In the genomic region with DNA sequence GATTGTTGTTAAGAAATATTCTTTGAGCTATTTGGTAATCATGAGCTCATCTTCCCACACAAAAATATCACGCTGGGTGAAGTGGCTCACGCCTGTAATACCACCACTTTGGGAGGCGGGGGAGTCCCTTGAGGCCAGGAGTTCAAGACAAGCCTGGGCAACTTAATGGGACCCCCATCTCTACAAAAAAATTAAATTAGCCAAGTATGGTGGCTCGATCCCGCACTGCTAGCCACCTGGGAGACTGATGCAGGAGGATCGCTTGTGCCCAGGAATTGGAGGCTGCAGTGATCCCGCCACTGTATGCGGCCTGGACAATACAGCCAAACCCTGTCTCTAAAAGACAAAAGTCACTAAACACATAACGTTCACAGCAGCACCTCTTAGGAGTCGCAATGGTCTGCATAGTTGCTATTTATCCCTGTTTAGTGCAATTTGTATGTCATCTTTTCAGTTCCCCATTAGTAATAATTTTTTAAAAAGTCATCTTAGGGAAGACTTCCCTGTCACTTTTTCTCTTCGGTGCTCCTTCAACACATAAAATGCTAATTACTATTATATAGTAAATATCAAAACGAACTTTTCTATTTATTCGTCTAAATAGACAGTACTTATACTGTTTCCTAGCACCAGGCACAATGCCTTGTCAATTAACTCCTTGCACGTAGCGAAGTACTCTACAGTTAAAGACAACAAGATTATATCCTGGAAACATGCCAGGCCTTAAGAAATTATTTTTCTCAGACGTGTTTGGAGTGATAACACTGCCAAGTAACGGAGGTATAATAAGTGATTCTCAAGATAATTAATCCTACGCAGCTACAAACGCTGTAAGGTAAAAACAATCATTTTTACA, we compare ENCODE assay signal across 8 cellular contexts. TPM values are rescaled to one million over a fixed set of nuclear protein-coding genes. Genes with fewer than 3 reads are reported as not detected.
DNase-seq lines count a peak whose midpoint lies in the region; ATAC-seq and TF ChIP-seq lines count a peak whose summit lies in the region.

No MANE protein-coding gene starts in this region.

- H3K4me1 ChIP-seq in RWPE2 (ENCODE audit: insufficient read depth, poor library complexity, severe bottlenecking), result peaks cover 18% of the 10 kb centered on the region

- H3K9me3 Mint-ChIP-seq in activated CD8-positive, alpha-beta memory T cell treated with anti-CD3 and anti-CD28 coated beads, Interleukin-2, amount 10 ng/mL, durations not matched to agents 7 days and 5 days (ENCODE audit: low read depth), result no peaks in the 10 kb centered on the region
- H3K9me3 Mint-ChIP-seq in effector memory CD8-positive, alpha-beta T cell, result no peaks in the 10 kb centered on the region
- H3K9me3 Mint-ChIP-seq in natural killer cell treated with Interleukin-12 subunit alpha and Interleukin-12 subunit beta and Interleukin-15 and Interleukin-18, amount 100 ng/mL, for 72 hours, result no peaks in the 10 kb centered on the region

- no peaks in the 10 kb centered on the region for H3K27me3 Mint-ChIP-seq in activated CD8-positive, alpha-beta memory T cell treated with anti-CD3 and anti-CD28 coated beads, Interleukin-2, amount 10 ng/mL, durations not matched to agents 7 days and 5 days
- no peaks in the 10 kb centered on the region for H3K27me3 Mint-ChIP-seq in effector memory CD8-positive, alpha-beta T cell
- H3K27me3 Mint-ChIP-seq in natural killer cell treated with Interleukin-12 subunit alpha and Interleukin-12 subunit beta and Interleukin-15 and Interleukin-18, amount 100 ng/mL, for 72 hours, result no peaks in the 10 kb centered on the region

- H3K4me3 Mint-ChIP-seq in activated CD8-positive, alpha-beta memory T cell treated with anti-CD3 and anti-CD28 coated beads, Interleukin-2, amount 10 ng/mL, durations not matched to agents 7 days and 5 days, result peak overlapping the region; percentile 93
- H3K4me3 Mint-ChIP-seq in effector memory CD8-positive, alpha-beta T cell, result peak overlapping the region; percentile 92 to 96
- peak overlapping the region; percentile 95 for H3K4me3 Mint-ChIP-seq in natural killer cell treated with Interleukin-12 subunit alpha and Interleukin-12 subunit beta and Interleukin-15 and Interleukin-18, amount 100 ng/mL, for 72 hours

- no peaks in the 10 kb centered on the region for H3K27me3 ChIP-seq in RWPE2 (ENCODE audit: insufficient read depth, poor library complexity, severe bottlenecking)

- H3K36me3 Mint-ChIP-seq in activated CD8-positive, alpha-beta memory T cell treated with anti-CD3 and anti-CD28 coated beads, Interleukin-2, amount 10 ng/mL, durations not matched to agents 7 days and 5 days, result peaks cover 5% of the 10 kb centered on the region
- peaks cover 31% of the 10 kb centered on the region for H3K36me3 Mint-ChIP-seq in effector memory CD8-positive, alpha-beta T cell (ENCODE audit: insufficient read depth)
- H3K36me3 Mint-ChIP-seq in natural killer cell treated with Interleukin-12 subunit alpha and Interleukin-12 subunit beta and Interleukin-15 and Interleukin-18, amount 100 ng/mL, for 72 hours, result no peaks in the 10 kb centered on the region

- TF ChIP-seq CTCF in RWPE2 (IDR thresholded peaks at IDR 0.05; ENCODE audit: poor library complexity, severe bottlenecking), result no peak

- peak overlapping the region; percentile 63 for H3K4me3 ChIP-seq in RWPE2 (ENCODE audit: severe bottlenecking)

- peaks cover 53% of the 10 kb centered on the region for H3K4me1 Mint-ChIP-seq in activated CD8-positive, alpha-beta memory T cell treated with anti-CD3 and anti-CD28 coated beads, Interleukin-2, amount 10 ng/mL, durations not matched to agents 7 days and 5 days
- H3K4me1 Mint-ChIP-seq in effector memory CD8-positive, alpha-beta T cell (ENCODE audit: low read depth in 2 of 2), result peaks cover 30 to 42% of the 10 kb centered on the region in 2 donors
- peaks cover 20 to 31% of the 10 kb centered on the region in 2 donors for H3K4me1 Mint-ChIP-seq in natural killer cell treated with Interleukin-12 subunit alpha and Interleukin-12 subunit beta and Interleukin-15 and Interleukin-18, amount 100 ng/mL, for 72 hours (ENCODE audit: low read depth in 2 of 2)

- no peak for ATAC-seq in activated CD8-positive, alpha-beta memory T cell treated with anti-CD3 and anti-CD28 coated beads, Interleukin-2, amount 10 ng/mL, durations not matched to agents 7 days and 5 days
- ATAC-seq in RWPE2 (ENCODE audit: low read depth), result no peak
- ATAC-seq in effector memory CD8-positive, alpha-beta T cell (replicated peaks), result no peak
- no peak for ATAC-seq in natural killer cell treated with Interleukin-12 subunit alpha and Interleukin-12 subunit beta and Interleukin-15 and Interleukin-18, amount 100 ng/mL, for 72 hours
- ATAC-seq in HG03469 (IDR thresholded peaks at IDR 0.05; ENCODE audit: unreplicated experiment), result no peak

- no peak for DNase-seq in activated CD8-positive, alpha-beta memory T cell treated with anti-CD3 and anti-CD28 coated beads, Interleukin-2, amount 10 ng/mL, durations not matched to agents 7 days and 5 days
- no peak for DNase-seq in activated CD8-positive, alpha-beta memory T cell treated with anti-CD3 and anti-CD28 coated beads for 24 hours
- DNase-seq in RWPE2 (ENCODE audit: low spot score) (no peak), germinal center (ENCODE audit: low spot score) (no peak), middle frontal gyrus (ENCODE audit: extremely low spot score, low spot score) (no peak)
- no peak for DNase-seq in effector memory CD8-positive, alpha-beta T cell
- no peak for DNase-seq in natural killer cell treated with Interleukin-12 subunit alpha and Interleukin-12 subunit beta and Interleukin-15 and Interleukin-18, amount 100 ng/mL, for 72 hours (ENCODE audit: low spot score)

- peak overlapping the region; percentile 67 for H3K27ac Mint-ChIP-seq in activated CD8-positive, alpha-beta memory T cell treated with anti-CD3 and anti-CD28 coated beads, Interleukin-2, amount 10 ng/mL, durations not matched to agents 7 days and 5 days
- H3K27ac Mint-ChIP-seq in effector memory CD8-positive, alpha-beta T cell, result peak overlapping the region; percentile 97 to 100
- H3K27ac Mint-ChIP-seq in natural killer cell treated with Interleukin-12 subunit alpha and Interleukin-12 subunit beta and Interleukin-15 and Interleukin-18, amount 100 ng/mL, for 72 hours, result peak overlapping the region; percentile 99

- peak overlapping the region; percentile 78 for H3K27ac ChIP-seq in RWPE2 (ENCODE audit: poor library complexity, severe bottlenecking)

- CTCF ChIA-PET in activated CD8-positive, alpha-beta memory T cell treated with anti-CD3 and anti-CD28 coated beads, Interleukin-2, amount 10 ng/mL, durations not matched to agents 7 days and 5 days (lab: Charles Lee), result interaction anchor here (0.6 to 3.6 kb wide), 6 partner anchors 13 to 637 kb away, joined by 3 to 14 read pairs (median 4); no protein-coding TSS in a partner anchor

- H3K9me3 ChIP-seq in RWPE2 (ENCODE audit: severe bottlenecking), result no peaks in the 10 kb centered on the region

- H3K36me3 ChIP-seq in RWPE2 (ENCODE audit: low read depth), result peaks cover 20% of the 10 kb centered on the region

RNA-seq across cellular contexts. Expression of a gene that starts 1.1 kb away (rescaled TPM):
- 100 to 1,000 TPM; 120 to 150 TPM for total RNA-seq in activated CD8-positive, alpha-beta memory T cell treated with anti-CD3 and anti-CD28 coated beads, Interleukin-2, amount 10 ng/mL, durations not matched to agents 7 days and 5 days
- 100 to 1,000 TPM; 119 to 126 TPM for total RNA-seq in natural killer cell treated with Interleukin-12 subunit alpha and Interleukin-12 subunit beta and Interleukin-15 and Interleukin-18, amount 100 ng/mL, for 72 hours

RNA-seq across cellular contexts. Expression of a gene that starts 1.6 kb away (rescaled TPM):
- 10 to 100 TPM; 11.2 to 12.5 TPM for total RNA-seq in activated CD8-positive, alpha-beta memory T cell treated with anti-CD3 and anti-CD28 coated beads, Interleukin-2, amount 10 ng/mL, durations not matched to agents 7 days and 5 days
- total RNA-seq in natural killer cell treated with Interleukin-12 subunit alpha and Interleukin-12 subunit beta and Interleukin-15 and Interleukin-18, amount 100 ng/mL, for 72 hours, result 10 to 100 TPM; 16.2 to 26.1 TPM

RNA-seq across cellular contexts. Expression of a gene that starts 6.6 kb away (rescaled TPM):
- total RNA-seq in activated CD8-positive, alpha-beta memory T cell treated with anti-CD3 and anti-CD28 coated beads, Interleukin-2, amount 10 ng/mL, durations not matched to agents 7 days and 5 days, result not detected
- not detected for total RNA-seq in natural killer cell treated with Interleukin-12 subunit alpha and Interleukin-12 subunit beta and Interleukin-15 and Interleukin-18, amount 100 ng/mL, for 72 hours

RNA-seq across cellular contexts. Expression of a gene that starts 36.2 kb away (rescaled TPM):
- total RNA-seq in activated CD8-positive, alpha-beta memory T cell treated with anti-CD3 and anti-CD28 coated beads, Interleukin-2, amount 10 ng/mL, durations not matched to agents 7 days and 5 days, result 10 to 100 TPM; 19.0 to 24.5 TPM
- 10 to 100 TPM; 31.0 to 39.1 TPM for total RNA-seq in natural killer cell treated with Interleukin-12 subunit alpha and Interleukin-12 subunit beta and Interleukin-15 and Interleukin-18, amount 100 ng/mL, for 72 hours
